Comparison of ENCODE assay signal across 17 cellular contexts in the genomic region with DNA sequence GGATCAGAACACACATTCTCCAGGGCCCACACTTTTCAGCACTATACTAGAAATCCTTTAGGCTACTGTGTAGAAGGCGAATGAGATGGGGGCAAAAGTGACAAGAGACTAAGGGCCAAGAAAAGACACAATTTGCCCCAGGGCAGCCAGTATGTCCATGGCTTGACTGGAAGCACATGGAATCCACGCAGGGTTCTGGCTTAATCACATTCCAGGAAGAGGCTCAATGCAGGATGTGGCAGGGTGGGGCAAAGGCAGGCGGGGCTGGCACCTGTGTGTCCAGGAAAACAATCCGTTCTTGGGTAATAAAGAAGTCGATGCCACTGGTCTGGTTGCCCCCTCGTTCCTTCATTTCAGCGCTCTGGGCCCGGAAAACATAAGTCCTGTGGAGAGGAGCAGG. TPM values are rescaled to one million over a fixed set of nuclear protein-coding genes. Genes with fewer than 3 reads are reported as not detected.
A peak's percentile ranks its signal among the peaks of the same experiment; 100 is the strongest.
DNase-seq lines count a peak whose midpoint lies in the region; FAIRE-seq and TF ChIP-seq lines count a peak whose summit lies in the region.
"Had no signal": no experiment of that assay in that cellular context is flagged by ENCODE, and none has a peak within 500 bp of the region (broad histone marks: within the 10 kb centered on the region; RNA-seq: fewer than 3 reads in every experiment).

No MANE protein-coding gene starts in this region.

- peak overlapping the region; percentile 73 for H3K27ac ChIP-seq in RWPE1
- H3K27ac ChIP-seq in small intestine (ENCODE audit: low read depth in 1 of 2, low read length in 1 of 2), result peak overlapping the region; percentile 90 to 93
- H3K27ac ChIP-seq in uterus, result peak overlapping the region in 1 of 2 donors; percentile 8
- H3K27ac ChIP-seq: BLaER1 had no signal

- CTCF ChIA-PET in RWPE1 (lab: Yijun Ruan, JAX), result interaction anchor here (0.9 kb wide), 1 partner anchor 45 kb away, joined by 3 read pairs; no protein-coding TSS in a partner anchor

- H3K9me3 ChIP-seq in small intestine (ENCODE audit: control insufficient read depth, low read depth) (no peaks in the 10 kb centered on the region), uterus (no peaks in the 10 kb centered on the region)
- H3K9me3 ChIP-seq: BLaER1, sigmoid colon had no signal

- H3K27me3 ChIP-seq in small intestine (ENCODE audit: control insufficient read depth in 2 of 2, insufficient read depth in 2 of 2, low read length in 2 of 2), result no peaks in the 10 kb centered on the region
- no peaks in the 10 kb centered on the region for H3K27me3 ChIP-seq in uterus
- H3K27me3 ChIP-seq: BLaER1, sigmoid colon had no signal

- intact Hi-C loops in uterus (cut with DNase I; ENCODE audit: low total_unique reads), result no loop called here

- POLR2A ChIA-PET in RWPE1 (lab: Yijun Ruan, JAX; ENCODE audit: low non-redundant PET), result interaction anchor here (0.6 kb wide), 1 partner anchor 8 kb away, joined by 3 read pairs; no protein-coding TSS in a partner anchor

- no peak for TF ChIP-seq POLR2A in uterus (IDR thresholded peaks at IDR 0.05)

- H3K4me3 ChIP-seq in small intestine (ENCODE audit: low read depth in 1 of 2, low read length in 2 of 2), result no peak overlapping the region
- H3K4me3 ChIP-seq in uterus, result no peak overlapping the region
- H3K4me3 ChIP-seq: BLaER1, sigmoid colon had no signal

- H3K4me1 ChIP-seq in small intestine (ENCODE audit: control insufficient read depth in 2 of 2, insufficient read depth in 1 of 2, low read depth in 1 of 2, low read length in 1 of 2) (peaks cover 0 to 4% of the 10 kb centered on the region in 2 donors), uterus (no peaks in the 10 kb centered on the region)
- H3K4me1 ChIP-seq: BLaER1 had no signal

- H3K36me3 ChIP-seq in small intestine (ENCODE audit: control insufficient read depth in 2 of 2, insufficient read depth in 2 of 2, low read length in 2 of 2), result peaks cover 5 to 6% of the 10 kb centered on the region in 2 donors
- H3K36me3 ChIP-seq in uterus, result no peaks in the 10 kb centered on the region

- 22 to 60% (median 41%) methylated on average over 8 of the region's 8 CpGs for WGBS in small intestine, 3 donors

- peak; percentile 31 for DNase-seq in ELR (ENCODE audit: low read depth)
- DNase-seq in RWPE1 (ENCODE audit: low spot score), result peak; percentile 66
- peak; percentile 65 for DNase-seq in islet precursor cell
- DNase-seq in small intestine, result peak; percentile 91
- DNase-seq in effector CD8-positive, alpha-beta T cell (lab: John Stamatoyannopoulos, UW), result no peak
- no peak for DNase-seq in GM20000 (ENCODE audit: low spot score)
- no peak for DNase-seq in uterus
- DNase-seq: activated gamma-delta T cell treated with Interleukin-2 at 50 U/mL for 16 hours, DMS79 treated with DMSO at 0.1 percent for 48 hours, KG1, NCI-H146, NCI-H446 treated with DMSO at 0.1 percent for 48 hours, sigmoid colon had no signal

- no peak for TF ChIP-seq CTCF in RWPE1 (conservative IDR thresholded peaks at IDR 0.05; ENCODE audit: low read depth)
- no peak for TF ChIP-seq CTCF in GM20000 (IDR thresholded peaks at IDR 0.05; ENCODE audit: extremely low read depth, missing control alignments)
- TF ChIP-seq CTCF in uterus (IDR thresholded peaks at IDR 0.05), result no peak

- FAIRE-seq in small intestine (lab: Jason Lieb, UNC), result no peak
- FAIRE-seq: urothelium cell line had no signal

RNA-seq across cellular contexts. Expression of a gene that starts 14.9 kb away (rescaled TPM):
- polyA plus RNA-seq in small intestine, result 10 to 100 TPM; 21.3 to 27.7 (median 25.3) TPM
- total RNA-seq in uterus, result 10 to 100 TPM; 14.9 to 44.9 (median 27.2) TPM

RNA-seq across cellular contexts. Expression of a gene that starts 24.0 kb away (rescaled TPM):
- not detected for polyA plus RNA-seq in small intestine
- not detected for total RNA-seq in uterus
- total RNA-seq: dermis microvascular lymphatic vessel endothelial cell, lower leg skin, sigmoid colon had no signal
- polyA plus RNA-seq: sigmoid colon had no signal

RNA-seq across cellular contexts. Expression of a gene that starts 40.9 kb away (rescaled TPM):
- 1 to 10 TPM in 1 of 3 donors, not detected in 2; 2.6 TPM for polyA plus RNA-seq in small intestine
- total RNA-seq in uterus, result 1 to 10 TPM in 3 of 4 donors, under 1 TPM in 1; 0.77 to 9.2 (median 5.6) TPM

Comparison
In these comparisons a context has a peak if more than half of its experiments do, and no peak if none do; other contexts are left out.
1. DNase-seq: peak in ELR (single experiment), RWPE1 (single experiment), islet precursor cell (single experiment) and small intestine (single experiment); none in effector CD8-positive, alpha-beta T cell (single experiment), GM20000 (single experiment) and uterus (0 of 2).